ENCODE assay signal across 20 cellular contexts in genomic region chr10:8229153-8229552, GRCh38.
DNase-seq lines count a peak whose midpoint lies in the region; ATAC-seq and TF ChIP-seq lines count a peak whose summit lies in the region.
"Had no signal": no experiment of that assay in that cellular context is flagged by ENCODE, and none has a peak within 500 bp of the region (broad histone marks: within the 10 kb centered on the region; RNA-seq: fewer than 3 reads in every experiment).

No MANE protein-coding gene starts in this region.

- H3K9me3 ChIP-seq in CD4-positive, alpha-beta memory T cell (ENCODE audit: control insufficient read depth in 1 of 2, low read length in 2 of 2): no peaks in the 10 kb centered on the region
- H3K9me3 ChIP-seq in PC-3 (ENCODE audit: low read length): no peaks in the 10 kb centered on the region
- H3K9me3 ChIP-seq: breast epithelium, esophagus muscularis mucosa, vagina had no signal

- H3K4me1 ChIP-seq in CD4-positive, alpha-beta memory T cell (ENCODE audit: insufficient read depth, low read length): peaks cover 26% of the 10 kb centered on the region
- H3K4me1 ChIP-seq in PC-3 (ENCODE audit: insufficient read depth, low read length): peaks cover 10% of the 10 kb centered on the region
- H3K4me1 ChIP-seq: breast epithelium, esophagus muscularis mucosa had no signal

- H3K27ac Mint-ChIP-seq in activated CD8-positive, alpha-beta memory T cell treated with anti-CD3 and anti-CD28 coated beads, Interleukin-2, amount 10 ng/mL, durations not matched to agents 7 days and 5 days: peak overlapping the region; percentile 62
- H3K27ac Mint-ChIP-seq in CD4-positive, alpha-beta memory T cell: peak overlapping the region in 6 of 7 donors; percentile 44 to 95 (median 81)
- peak overlapping the region; percentile 14 for H3K27ac Mint-ChIP-seq in activated T-helper 1 cell treated with anti-CD3 and anti-CD28 coated beads, Interleukin-12 subunit alpha, Interleukin-12 subunit beta, Interleukin-2, Interleukin-4 antibody, amounts not matched to agents 30 ng/mL and 10 ng/mL and 1 ng/mL, durations not matched to agents 14 hours and 24 hours and 36 hours
- H3K27ac Mint-ChIP-seq: CD14-positive monocyte, GM23338, progenitor cell of endocrine pancreas had no signal

- H3K27me3 ChIP-seq in CD4-positive, alpha-beta memory T cell (ENCODE audit: insufficient read depth, low read length): no peaks in the 10 kb centered on the region
- no peaks in the 10 kb centered on the region for H3K27me3 ChIP-seq in PC-3 (ENCODE audit: low read length)
- H3K27me3 ChIP-seq: breast epithelium, esophagus muscularis mucosa, vagina had no signal

- peaks cover 2% of the 10 kb centered on the region for H3K36me3 Mint-ChIP-seq in activated CD8-positive, alpha-beta memory T cell treated with anti-CD3 and anti-CD28 coated beads, Interleukin-2, amount 10 ng/mL, durations not matched to agents 7 days and 5 days
- H3K36me3 Mint-ChIP-seq in CD4-positive, alpha-beta memory T cell: no peaks in the 10 kb centered on the region
- H3K36me3 Mint-ChIP-seq in activated T-helper 1 cell treated with anti-CD3 and anti-CD28 coated beads, Interleukin-12 subunit alpha, Interleukin-12 subunit beta, Interleukin-2, Interleukin-4 antibody, amounts not matched to agents 30 ng/mL and 10 ng/mL and 1 ng/mL, durations not matched to agents 14 hours and 24 hours and 36 hours (ENCODE audit: low read depth): peaks cover 1% of the 10 kb centered on the region
- H3K36me3 Mint-ChIP-seq: CD14-positive monocyte had no signal

- no peaks in the 10 kb centered on the region for H3F3A ChIP-seq in PC-3 (ENCODE audit: low read length, unreplicated experiment)

- H3K4me3 ChIP-seq in CD4-positive, alpha-beta memory T cell (ENCODE audit: low read length in 2 of 2): no peak overlapping the region
- peak overlapping the region; percentile 65 for H3K4me3 ChIP-seq in PC-3 (ENCODE audit: low read length)
- H3K4me3 ChIP-seq: breast epithelium, esophagus muscularis mucosa, GM23338, lung, vagina had no signal

- ATAC-seq in activated CD8-positive, alpha-beta memory T cell treated with anti-CD3 and anti-CD28 coated beads, Interleukin-2, amount 10 ng/mL, durations not matched to agents 7 days and 5 days: peak; percentile 92
- ATAC-seq in PC-3 (peak; percentile 66), HG02678 (IDR thresholded peaks at IDR 0.05; ENCODE audit: unreplicated experiment) (no peak), left lobe of liver (no peak)
- ATAC-seq: GM23338 had no signal

- POLR2A ChIA-PET in CD4-positive, alpha-beta memory T cell (lab: Charles Lee; ENCODE audit: partially characterized antibody): interaction anchor here (2.2 kb wide), 1 partner anchor 169 kb away, joined by 6 read pairs; no protein-coding TSS in a partner anchor
- POLR2A ChIA-PET in PC-3 (lab: Charles Lee; ENCODE audit: unreplicated experiment): no interaction called here

- no peaks in the 10 kb centered on the region for H4K20me1 ChIP-seq in PC-3 (ENCODE audit: low read length)

- H3K27ac ChIP-seq in CD4-positive, alpha-beta memory T cell (ENCODE audit: low read depth, low read length): no peak overlapping the region
- H3K27ac ChIP-seq in PC-3 (ENCODE audit: low read length): no peak overlapping the region
- H3K27ac ChIP-seq: breast epithelium, esophagus muscularis mucosa, vagina had no signal

- peak overlapping the region; percentile 74 for H2AFZ ChIP-seq in PC-3 (ENCODE audit: low read length)
- H2AFZ ChIP-seq: GM23338 had no signal

- H3K4me1 Mint-ChIP-seq in activated CD8-positive, alpha-beta memory T cell treated with anti-CD3 and anti-CD28 coated beads, Interleukin-2, amount 10 ng/mL, durations not matched to agents 7 days and 5 days: peaks cover 25% of the 10 kb centered on the region
- peaks cover 14 to 36% (median 25%) of the 10 kb centered on the region in 4 donors for H3K4me1 Mint-ChIP-seq in CD4-positive, alpha-beta memory T cell
- H3K4me1 Mint-ChIP-seq in activated T-helper 1 cell treated with anti-CD3 and anti-CD28 coated beads, Interleukin-12 subunit alpha, Interleukin-12 subunit beta, Interleukin-2, Interleukin-4 antibody, amounts not matched to agents 30 ng/mL and 10 ng/mL and 1 ng/mL, durations not matched to agents 14 hours and 24 hours and 36 hours (ENCODE audit: low read depth): peaks cover 44% of the 10 kb centered on the region
- H3K4me1 Mint-ChIP-seq: CD14-positive monocyte, GM23338 had no signal

- H3K36me3 ChIP-seq in CD4-positive, alpha-beta memory T cell (ENCODE audit: insufficient read depth, low read length): no peaks in the 10 kb centered on the region
- no peaks in the 10 kb centered on the region for H3K36me3 ChIP-seq in PC-3 (ENCODE audit: low read depth, low read length)
- H3K36me3 ChIP-seq: breast epithelium, esophagus muscularis mucosa, vagina had no signal

- no peaks in the 10 kb centered on the region for H3K79me2 ChIP-seq in PC-3 (ENCODE audit: low read length)

- no peaks in the 10 kb centered on the region for H3K9me2 ChIP-seq in PC-3 (replicated peaks; ENCODE audit: low read length)

- no peak for TF ChIP-seq CTCF in PC-3 (conservative IDR thresholded peaks at IDR 0.05; ENCODE audit: low read depth, low read length)

- no TSS peak for BruUV-seq in PC-3 (replicated peaks; lab: Mats Ljungman, UMichigan)

- peak overlapping the region; percentile 12 for H3K4me3 Mint-ChIP-seq in activated CD8-positive, alpha-beta memory T cell treated with anti-CD3 and anti-CD28 coated beads, Interleukin-2, amount 10 ng/mL, durations not matched to agents 7 days and 5 days
- H3K4me3 Mint-ChIP-seq in CD4-positive, alpha-beta memory T cell: peak overlapping the region in 7 of 8 donors; percentile 5 to 83 (median 66)
- peak overlapping the region; percentile 46 for H3K4me3 Mint-ChIP-seq in activated T-helper 1 cell treated with anti-CD3 and anti-CD28 coated beads, Interleukin-12 subunit alpha, Interleukin-12 subunit beta, Interleukin-2, Interleukin-4 antibody, amounts not matched to agents 30 ng/mL and 10 ng/mL and 1 ng/mL, durations not matched to agents 14 hours and 24 hours and 36 hours
- H3K4me3 Mint-ChIP-seq: CD14-positive monocyte, GM23338 had no signal

- intact Hi-C loops in CD4-positive, alpha-beta memory T cell (cut with micrococcal nuclease): no loop called here
- intact Hi-C loops in PC-3 (cut with micrococcal nuclease): no loop called here
- intact Hi-C loops in activated T-helper 1 cell treated with anti-CD3 and anti-CD28 coated beads, Interleukin-12 subunit alpha, Interleukin-12 subunit beta, Interleukin-2, Interleukin-4 antibody, amounts not matched to agents 30 ng/mL and 10 ng/mL and 1 ng/mL, durations not matched to agents 14 hours and 24 hours and 36 hours (cut with micrococcal nuclease): no loop called here

- no peaks in the 10 kb centered on the region for H3K9me3 Mint-ChIP-seq in activated CD8-positive, alpha-beta memory T cell treated with anti-CD3 and anti-CD28 coated beads, Interleukin-2, amount 10 ng/mL, durations not matched to agents 7 days and 5 days (ENCODE audit: low read depth)
- H3K9me3 Mint-ChIP-seq in CD4-positive, alpha-beta memory T cell: peaks cover 0 to 2% (median 0%) of the 10 kb centered on the region in 8 donors
- no peaks in the 10 kb centered on the region for H3K9me3 Mint-ChIP-seq in activated T-helper 1 cell treated with anti-CD3 and anti-CD28 coated beads, Interleukin-12 subunit alpha, Interleukin-12 subunit beta, Interleukin-2, Interleukin-4 antibody, amounts not matched to agents 30 ng/mL and 10 ng/mL and 1 ng/mL, durations not matched to agents 14 hours and 24 hours and 36 hours
- H3K9me3 Mint-ChIP-seq: GM23338 had no signal

- peak overlapping the region; percentile 78 for H3K4me2 ChIP-seq in PC-3 (ENCODE audit: low read length)
- H3K4me2 ChIP-seq: GM23338 had no signal

- DNase-seq in activated CD8-positive, alpha-beta memory T cell treated with anti-CD3 and anti-CD28 coated beads, Interleukin-2, amount 10 ng/mL, durations not matched to agents 7 days and 5 days: peak; percentile 58
- no peak for DNase-seq in activated CD8-positive, alpha-beta memory T cell treated with anti-CD3 and anti-CD28 coated beads, Interleukin-2, amount 50 U/mL, for 48 hours
- no peak for DNase-seq in CD4-positive, alpha-beta memory T cell
- DNase-seq in PC-3 (peak; percentile 18), MV-4-11 (lab: John Stamatoyannopoulos, UW) (no peak), left lobe of liver (ENCODE audit: low spot score) (no peak)
- DNase-seq in activated T-helper 1 cell treated with anti-CD3 and anti-CD28 coated beads, Interleukin-12 subunit alpha, Interleukin-12 subunit beta, Interleukin-2, Interleukin-4 antibody, amounts not matched to agents 30 ng/mL and 10 ng/mL and 1 ng/mL, durations not matched to agents 14 hours and 24 hours and 36 hours (ENCODE audit: low spot score): peak; percentile 8
- DNase-seq: amniotic stem cell; hypothalamus; NCI-H1105 treated with DMSO at 0.1 percent for 48 hours; NCI-H2107; NK-92 treated with Interleukin-12 subunit alpha and Interleukin-12 subunit beta, amount 100 ng/mL, for 24 hours had no signal

- H3K27me3 Mint-ChIP-seq in activated CD8-positive, alpha-beta memory T cell treated with anti-CD3 and anti-CD28 coated beads, Interleukin-2, amount 10 ng/mL, durations not matched to agents 7 days and 5 days: no peaks in the 10 kb centered on the region
- no peaks in the 10 kb centered on the region for H3K27me3 Mint-ChIP-seq in CD4-positive, alpha-beta memory T cell
- peaks cover 9% of the 10 kb centered on the region for H3K27me3 Mint-ChIP-seq in activated T-helper 1 cell treated with anti-CD3 and anti-CD28 coated beads, Interleukin-12 subunit alpha, Interleukin-12 subunit beta, Interleukin-2, Interleukin-4 antibody, amounts not matched to agents 30 ng/mL and 10 ng/mL and 1 ng/mL, durations not matched to agents 14 hours and 24 hours and 36 hours (ENCODE audit: insufficient read depth)

- H3K9ac ChIP-seq in PC-3 (ENCODE audit: low read length): no peak overlapping the region

- CTCF ChIA-PET in activated CD8-positive, alpha-beta memory T cell treated with anti-CD3 and anti-CD28 coated beads, Interleukin-2, amount 10 ng/mL, durations not matched to agents 7 days and 5 days (lab: Charles Lee): interaction anchor here (0.6 kb wide), 1 partner anchor 169 kb away, joined by 3 read pairs; no protein-coding TSS in a partner anchor
- CTCF ChIA-PET in CD4-positive, alpha-beta memory T cell (lab: Charles Lee; ENCODE audit: partially characterized antibody): no interaction called here
- CTCF ChIA-PET in PC-3 (lab: Charles Lee): no interaction called here

Comparison
In these comparisons a context has a peak if more than half of its experiments do, and no peak if none do; other contexts are left out.
1. DNase-seq: peak in activated CD8-positive, alpha-beta memory T cell treated with anti-CD3 and anti-CD28 coated beads, Interleukin-2, amount 10 ng/mL, durations not matched to agents 7 days and 5 days (single experiment), PC-3 (single experiment) and activated T-helper 1 cell treated with anti-CD3 and anti-CD28 coated beads, Interleukin-12 subunit alpha, Interleukin-12 subunit beta, Interleukin-2, Interleukin-4 antibody, amounts not matched to agents 30 ng/mL and 10 ng/mL and 1 ng/mL, durations not matched to agents 14 hours and 24 hours and 36 hours (single experiment); none in activated CD8-positive, alpha-beta memory T cell treated with anti-CD3 and anti-CD28 coated beads, Interleukin-2, amount 50 U/mL, for 48 hours (single experiment), CD4-positive, alpha-beta memory T cell (0 of 5), MV-4-11 (single experiment) and left lobe of liver (single experiment).
2. ATAC-seq: peak in activated CD8-positive, alpha-beta memory T cell treated with anti-CD3 and anti-CD28 coated beads, Interleukin-2, amount 10 ng/mL, durations not matched to agents 7 days and 5 days (single experiment) and PC-3 (single experiment); none in HG02678 (single experiment) and left lobe of liver (single experiment).
3. H3K27ac Mint-ChIP-seq: peak in every context shown above with its lines; median percentile 81 in CD4-positive, alpha-beta memory T cell; 62 in activated CD8-positive, alpha-beta memory T cell treated with anti-CD3 and anti-CD28 coated beads, Interleukin-2, amount 10 ng/mL, durations not matched to agents 7 days and 5 days; 14 in activated T-helper 1 cell treated with anti-CD3 and anti-CD28 coated beads, Interleukin-12 subunit alpha, Interleukin-12 subunit beta, Interleukin-2, Interleukin-4 antibody, amounts not matched to agents 30 ng/mL and 10 ng/mL and 1 ng/mL, durations not matched to agents 14 hours and 24 hours and 36 hours.
4. H3K4me3 Mint-ChIP-seq: peak in every context shown above with its lines; median percentile 66 in CD4-positive, alpha-beta memory T cell; 46 in activated T-helper 1 cell treated with anti-CD3 and anti-CD28 coated beads, Interleukin-12 subunit alpha, Interleukin-12 subunit beta, Interleukin-2, Interleukin-4 antibody, amounts not matched to agents 30 ng/mL and 10 ng/mL and 1 ng/mL, durations not matched to agents 14 hours and 24 hours and 36 hours; 12 in activated CD8-positive, alpha-beta memory T cell treated with anti-CD3 and anti-CD28 coated beads, Interleukin-2, amount 10 ng/mL, durations not matched to agents 7 days and 5 days.